Comparison of ENCODE assay signal across 17 cellular contexts in genomic region chr3:79618883-79619282, GRCh38.
DNase-seq lines count a peak whose midpoint lies in the region; ATAC-seq, FAIRE-seq and TF ChIP-seq lines count a peak whose summit lies in the region.
"Had no signal": no experiment of that assay in that cellular context is flagged by ENCODE, and none has a peak within 500 bp of the region (broad histone marks: within the 10 kb centered on the region; RNA-seq: fewer than 3 reads in every experiment).

No MANE protein-coding gene starts in this region.

- no peak for TF ChIP-seq CTCF in PC-3 (conservative IDR thresholded peaks at IDR 0.05; ENCODE audit: low read depth, low read length)
- no peak for TF ChIP-seq CTCF in H1 (IDR thresholded peaks at IDR 0.05; ENCODE audit: control extremely low read depth in 1 of 3, insufficient read depth in 1 of 3, low read depth in 1 of 3, low read length in 3 of 3)
- no peak for TF ChIP-seq CTCF in kidney epithelial cell (IDR thresholded peaks at IDR 0.05; ENCODE audit: insufficient read depth, low read length, poor library complexity, severe bottlenecking)
- no peak for TF ChIP-seq CTCF in chondrocyte (IDR thresholded peaks at IDR 0.05)

- H3K56ac ChIP-seq in H1 (replicated peaks; ENCODE audit: insufficient read length, low read depth, low read length): no peak overlapping the region

- no peaks in the 10 kb centered on the region for H3K4me1 Mint-ChIP-seq in T-helper 17 cell
- peaks cover 4% of the 10 kb centered on the region for H3K4me1 Mint-ChIP-seq in chondrocyte (ENCODE audit: low read depth)

- no peak overlapping the region for H3K23ac ChIP-seq in H1 (ENCODE audit: insufficient read length)

- no peak overlapping the region for H2BK15ac ChIP-seq in H1 (ENCODE audit: low read length)

- H3K27ac ChIP-seq in PC-3 (ENCODE audit: low read length) (no peak overlapping the region), H1 (ENCODE audit: low read depth, low read length) (no peak overlapping the region)
- H3K27ac ChIP-seq: BLaER1 treated with 17β-estradiol and CSF1 and Interleukin-3, amounts not matched to agents 10 nM and 100 nM had no signal

- H4K91ac ChIP-seq in H1 (replicated peaks; ENCODE audit: insufficient read length, low read length): no peak overlapping the region

- POLR2A ChIA-PET in PC-3 (lab: Charles Lee; ENCODE audit: unreplicated experiment): no interaction called here
- POLR2A ChIA-PET in H1 (lab: Charles Lee; ENCODE audit: partially characterized antibody): no interaction called here

- H3K27me3 Mint-ChIP-seq in T-helper 17 cell (no peaks in the 10 kb centered on the region), chondrocyte (ENCODE audit: low read depth) (no peaks in the 10 kb centered on the region)

- H2BK120ac ChIP-seq in H1 (replicated peaks; ENCODE audit: low read depth, low read length): no peak overlapping the region

- H4K5ac ChIP-seq in H1 (ENCODE audit: insufficient read length, low read depth, low read length): no peak overlapping the region

- no peaks in the 10 kb centered on the region; the same call in 1 of the 2 replicates for H3K23me2 ChIP-seq in H1 (ENCODE audit: low read depth, low read length)

- H3K4me1 ChIP-seq in PC-3 (ENCODE audit: insufficient read depth, low read length): no peaks in the 10 kb centered on the region
- no peaks in the 10 kb centered on the region for H3K4me1 ChIP-seq in H1 (replicated peaks in 1 of 4; ENCODE audit: control insufficient read depth in 3 of 4, insufficient read depth in 4 of 4, low read length in 3 of 4)
- H3K4me1 ChIP-seq: BLaER1 treated with 17β-estradiol and CSF1 and Interleukin-3, amounts not matched to agents 10 nM and 100 nM had no signal

- peaks cover 51% of the 10 kb centered on the region for H3K9me3 Mint-ChIP-seq in chondrocyte (ENCODE audit: low read depth)

- H3K4me2 ChIP-seq in PC-3 (ENCODE audit: low read length) (no peak overlapping the region), H1 (ENCODE audit: insufficient read depth in 1 of 2, low read depth in 2 of 2, low read length in 2 of 2) (no peak overlapping the region)
- H3K4me2 ChIP-seq: BLaER1 treated with 17β-estradiol and CSF1 and Interleukin-3, amounts not matched to agents 10 nM and 100 nM had no signal

- H3K36me3 Mint-ChIP-seq in T-helper 17 cell (ENCODE audit: low read depth) (no peaks in the 10 kb centered on the region), chondrocyte (ENCODE audit: low read depth) (peaks cover 26% of the 10 kb centered on the region)

- no peaks in the 10 kb centered on the region for H3K36me3 ChIP-seq in PC-3 (ENCODE audit: low read depth, low read length)
- H3K36me3 ChIP-seq in H1 (ENCODE audit: control insufficient read depth in 2 of 4, insufficient read depth in 4 of 4, low read length in 3 of 4): no peaks in the 10 kb centered on the region
- H3K36me3 ChIP-seq in kidney epithelial cell (ENCODE audit: control insufficient read depth, insufficient read depth, low read length): no peaks in the 10 kb centered on the region
- H3K36me3 ChIP-seq in MG63: no peaks in the 10 kb centered on the region
- H3K36me3 ChIP-seq: BLaER1 treated with 17β-estradiol and CSF1 and Interleukin-3, amounts not matched to agents 10 nM and 100 nM had no signal

- H3F3A ChIP-seq in PC-3 (ENCODE audit: low read length, unreplicated experiment): no peaks in the 10 kb centered on the region

- no TSS peak for BruUV-seq in PC-3 (replicated peaks; lab: Mats Ljungman, UMichigan)

- no peak overlapping the region for H3K14ac ChIP-seq in H1 (ENCODE audit: insufficient read length)

- H2AK5ac ChIP-seq in H1 (ENCODE audit: low read depth, low read length): no peak overlapping the region

- H3K27ac Mint-ChIP-seq in T-helper 17 cell (no peak overlapping the region), chondrocyte (ENCODE audit: unreplicated experiment) (no peak overlapping the region)

- H2BK12ac ChIP-seq in H1 (ENCODE audit: low read depth, low read length): no peak overlapping the region; the same call in 1 of the 2 replicates

- H3K79me1 ChIP-seq in H1 (ENCODE audit: low read depth, low read length): no peaks in the 10 kb centered on the region

- no peak overlapping the region; the same call in 1 of the 2 replicates for H2BK5ac ChIP-seq in H1 (ENCODE audit: low read depth, low read length)

- no peak for TF ChIP-seq EP300 in H1 (IDR thresholded peaks at IDR 0.05; ENCODE audit: borderline replicate concordance in 1 of 2, low read depth in 2 of 2, low read length in 2 of 2)

- H3K79me2 ChIP-seq in PC-3 (ENCODE audit: low read length): no peaks in the 10 kb centered on the region
- H3K79me2 ChIP-seq in H1 (ENCODE audit: control insufficient read depth in 1 of 2, insufficient read depth in 2 of 2, low read length in 2 of 2): no peaks in the 10 kb centered on the region

- no peak overlapping the region for H2BK20ac ChIP-seq in H1 (ENCODE audit: low read length)

- 81% methylated on average over 6 of the region's 6 CpGs; no CpG with 5 or more reads in 1 of the 2 experiments for WGBS in H1 (ENCODE audit: extremely low coverage in 1 of 2, insufficient coverage in 1 of 2, insufficient read length in 1 of 2, insufficient replicate concordance in 2 of 2, low coverage in 1 of 2, low lambda C conversion rate in 2 of 2, missing lambda C conversion rate in 1 of 2), 2 experiments

- no peak overlapping the region for H3K9ac ChIP-seq in PC-3 (ENCODE audit: low read length)
- no peak overlapping the region for H3K9ac ChIP-seq in H1 (replicated peaks in 1 of 4; ENCODE audit: extremely low read depth in 1 of 4, low read depth in 3 of 4, low read length in 3 of 4)
- H3K9ac ChIP-seq: BLaER1 treated with 17β-estradiol and CSF1 and Interleukin-3, amounts not matched to agents 10 nM and 100 nM had no signal

- no peak overlapping the region for H3K18ac ChIP-seq in H1 (ENCODE audit: extremely low read depth, low read length)

- no peak for FAIRE-seq in H1 (lab: Jason Lieb, UNC)
- FAIRE-seq: H54, HepG2 had no signal

- H2AFZ ChIP-seq in PC-3 (ENCODE audit: low read length) (no peak overlapping the region), H1 (ENCODE audit: low read length) (no peak overlapping the region)

- no peaks in the 10 kb centered on the region for H3K9me2 ChIP-seq in PC-3 (replicated peaks; ENCODE audit: low read length)

- no peak overlapping the region for H3K4ac ChIP-seq in H1 (replicated peaks; ENCODE audit: insufficient read length, low read depth, low read length)

- ATAC-seq in PC-3 (no peak), T-helper 17 cell (no peak)
- ATAC-seq: HepG2 had no signal

- H3K9me3 ChIP-seq in PC-3 (ENCODE audit: low read length) (peaks cover 22% of the 10 kb centered on the region; the same call in 1 of the 2 replicates), H1 (ENCODE audit: insufficient read depth in 2 of 2, low read depth in 1 of 2, low read length in 1 of 2) (peaks cover 2 to 7% of the 10 kb centered on the region in 2 experiments; a peak in 2 of 4 replicates), T-helper 17 cell (ENCODE audit: control insufficient read depth, low read length, poor library complexity, severe bottlenecking) (no peaks in the 10 kb centered on the region), MG63 (no peaks in the 10 kb centered on the region)

- in situ Hi-C loops in ACHN (cut with HindIII; ENCODE audit: low pct_ligation_motif_present, low pct_unique_long_range_greater_than_20kb, low sequenced_read_pairs): no loop called here

- TF ChIP-seq POLR2A in H1 (IDR thresholded peaks at IDR 0.05; ENCODE audit: control extremely low read depth in 1 of 2, low read depth in 2 of 2, low read length in 2 of 2): no peak

- intact Hi-C loops in PC-3 (cut with micrococcal nuclease): no loop called here

- H3K4me3 ChIP-seq in PC-3 (ENCODE audit: low read length) (no peak overlapping the region), H1 (ENCODE audit: extremely low read depth in 1 of 4, insufficient read depth in 2 of 4, low read depth in 3 of 4, low read length in 4 of 4) (no peak overlapping the region), kidney epithelial cell (ENCODE audit: low read depth, low read length) (no peak overlapping the region), MG63 (no peak overlapping the region)
- H3K4me3 ChIP-seq: BLaER1 treated with 17β-estradiol and CSF1 and Interleukin-3, amounts not matched to agents 10 nM and 100 nM had no signal

- no peaks in the 10 kb centered on the region for H4K20me1 ChIP-seq in PC-3 (ENCODE audit: low read length)
- no peaks in the 10 kb centered on the region for H4K20me1 ChIP-seq in H1 (replicated peaks in 1 of 2; ENCODE audit: control insufficient read depth in 1 of 2, insufficient read depth in 2 of 2, low read length in 2 of 2)
- H4K20me1 ChIP-seq: BLaER1 treated with 17β-estradiol and CSF1 and Interleukin-3, amounts not matched to agents 10 nM and 100 nM had no signal

- H4K8ac ChIP-seq in H1 (ENCODE audit: extremely low read depth, insufficient read depth, low read length): no peak overlapping the region

- H3K4me3 Mint-ChIP-seq in T-helper 17 cell: no peak overlapping the region
- no peak overlapping the region for H3K4me3 Mint-ChIP-seq in chondrocyte (ENCODE audit: unreplicated experiment)

- H3K27me3 ChIP-seq in PC-3 (ENCODE audit: low read length): no peaks in the 10 kb centered on the region
- H3K27me3 ChIP-seq in H1 (replicated peaks in 1 of 4; ENCODE audit: control insufficient read depth in 3 of 4, extremely low read depth in 1 of 4, insufficient read depth in 3 of 4, low read length in 3 of 4): no peaks in the 10 kb centered on the region
- no peaks in the 10 kb centered on the region for H3K27me3 ChIP-seq in kidney epithelial cell (ENCODE audit: control insufficient read depth, insufficient read depth, low read length)
- H3K27me3 ChIP-seq in MG63: no peaks in the 10 kb centered on the region
- H3K27me3 ChIP-seq: BLaER1 treated with 17β-estradiol and CSF1 and Interleukin-3, amounts not matched to agents 10 nM and 100 nM had no signal

- TF ChIP-seq RAD21 in H1 (IDR thresholded peaks at IDR 0.05 in 1 of 2, conservative IDR thresholded peaks at IDR 0.05 in 1 of 2; ENCODE audit: low read depth in 2 of 2, low read length in 2 of 2): no peak

- DNase-seq in ACHN (peak; percentile 24), PC-3 (peak; percentile 42), H1 (ENCODE audit: low read depth in 1 of 2, low spot score in 2 of 2) (peak in 1 of 2 experiments; percentile 19), kidney epithelial cell (ENCODE audit: low read depth) (peak; percentile 26), T-helper 17 cell (no peak), MG63 (no peak), activated gamma-delta T cell (lab: John Stamatoyannopoulos, UW) (no peak), chondrocyte (ENCODE audit: low spot score) (no peak)
- DNase-seq: 8988T; DMS 273 treated with DMSO at 0.1 percent for 48 hours; NCI-H1930; NCI-H69; NK-92 treated with Interleukin-12 subunit alpha and Interleukin-12 subunit beta, amount 100 ng/mL, for 24 hours; OCI-M1 had no signal

- CTCF ChIA-PET in PC-3 (lab: Charles Lee) (no interaction called here), H1 (lab: Charles Lee; ENCODE audit: partially characterized antibody) (no interaction called here)

TF ChIP-seq in H1, 55 proteins besides CTCF, POLR2A, EP300 and RAD21:
- TF ChIP-seq POLR2AphosphoS5 (IDR thresholded peaks at IDR 0.05; ENCODE audit: low read depth, low read length) (no peak), TEAD4 (IDR thresholded peaks at IDR 0.05; ENCODE audit: low read depth, low read length) (peak; percentile 62)

Comparison
In these comparisons a context has a peak if more than half of its experiments do, and no peak if none do; other contexts are left out.
1. DNase-seq: peak in ACHN (single experiment), PC-3 (single experiment) and kidney epithelial cell (single experiment); none in T-helper 17 cell (0 of 3), MG63 (single experiment), activated gamma-delta T cell (single experiment) and chondrocyte (single experiment).